ENCODE assay signal across 2 cellular contexts in genomic region chr15:74904190-74904805, GRCh38.
TF ChIP-seq lines count a peak whose summit lies in the region.

No MANE protein-coding gene starts in this region.

TF ChIP-seq in GM23338, 12 proteins besides CTCF, POLR2A, EP300 and RAD21:
- TF ChIP-seq ZNF114 (CRISPR knock-in tag; IDR thresholded peaks at IDR 0.05): no peak
- TF ChIP-seq POLR2AphosphoS5 (IDR thresholded peaks at IDR 0.05; ENCODE audit: low read depth): no peak
- TF ChIP-seq REST (IDR thresholded peaks at IDR 0.05; ENCODE audit: unreplicated experiment): no peak
- no peak for TF ChIP-seq CREB1 (CRISPR knock-in tag; IDR thresholded peaks at IDR 0.05; ENCODE audit: low read depth)
- TF ChIP-seq STAT1 (IDR thresholded peaks at IDR 0.05; ENCODE audit: unreplicated experiment): no peak
- no peak for TF ChIP-seq ETS1 (IDR thresholded peaks at IDR 0.05)
- TF ChIP-seq ZNF462 (CRISPR knock-in tag; IDR thresholded peaks at IDR 0.05): no peak
- no peak for TF ChIP-seq NANOG (IDR thresholded peaks at IDR 0.05; ENCODE audit: borderline replicate concordance)
- no peak for TF ChIP-seq EZH2phosphoT487 (IDR thresholded peaks at IDR 0.05; ENCODE audit: unreplicated experiment)
- TF ChIP-seq JUNB (IDR thresholded peaks at IDR 0.05; ENCODE audit: unreplicated experiment): no peak
- TF ChIP-seq ZNF331 (CRISPR knock-in tag; IDR thresholded peaks at IDR 0.05; ENCODE audit: low read depth): no peak

TF ChIP-seq in SK-N-SH treated with all-trans-retinoic acid at 6 μM for 48 hours, 23 proteins besides CTCF, POLR2A, EP300 and RAD21:
- no peak for TF ChIP-seq BACH2 (CRISPR knock-in tag; IDR thresholded peaks at IDR 0.05; ENCODE audit: borderline replicate concordance)
- TF ChIP-seq ZC3H10 (CRISPR knock-in tag; IDR thresholded peaks at IDR 0.05): no peak
- no peak for TF ChIP-seq CSRNP3 (CRISPR knock-in tag; IDR thresholded peaks at IDR 0.05)
- no peak for TF ChIP-seq RARB (CRISPR knock-in tag; IDR thresholded peaks at IDR 0.05)
- TF ChIP-seq ESRRG (CRISPR knock-in tag; IDR thresholded peaks at IDR 0.05): no peak
- no peak for TF ChIP-seq ISL1 (CRISPR knock-in tag; IDR thresholded peaks at IDR 0.05)
- no peak for TF ChIP-seq PPARA (CRISPR knock-in tag; IDR thresholded peaks at IDR 0.05; ENCODE audit: borderline replicate concordance)
- no peak for TF ChIP-seq ZFP3 (CRISPR knock-in tag; IDR thresholded peaks at IDR 0.05)
- no peak for TF ChIP-seq PATZ1 (CRISPR knock-in tag; IDR thresholded peaks at IDR 0.05; ENCODE audit: borderline replicate concordance)
- TF ChIP-seq OSR1 (CRISPR knock-in tag; IDR thresholded peaks at IDR 0.05): no peak
- TF ChIP-seq ZNF70 (CRISPR knock-in tag; IDR thresholded peaks at IDR 0.05): no peak
- TF ChIP-seq, protein P1, sequence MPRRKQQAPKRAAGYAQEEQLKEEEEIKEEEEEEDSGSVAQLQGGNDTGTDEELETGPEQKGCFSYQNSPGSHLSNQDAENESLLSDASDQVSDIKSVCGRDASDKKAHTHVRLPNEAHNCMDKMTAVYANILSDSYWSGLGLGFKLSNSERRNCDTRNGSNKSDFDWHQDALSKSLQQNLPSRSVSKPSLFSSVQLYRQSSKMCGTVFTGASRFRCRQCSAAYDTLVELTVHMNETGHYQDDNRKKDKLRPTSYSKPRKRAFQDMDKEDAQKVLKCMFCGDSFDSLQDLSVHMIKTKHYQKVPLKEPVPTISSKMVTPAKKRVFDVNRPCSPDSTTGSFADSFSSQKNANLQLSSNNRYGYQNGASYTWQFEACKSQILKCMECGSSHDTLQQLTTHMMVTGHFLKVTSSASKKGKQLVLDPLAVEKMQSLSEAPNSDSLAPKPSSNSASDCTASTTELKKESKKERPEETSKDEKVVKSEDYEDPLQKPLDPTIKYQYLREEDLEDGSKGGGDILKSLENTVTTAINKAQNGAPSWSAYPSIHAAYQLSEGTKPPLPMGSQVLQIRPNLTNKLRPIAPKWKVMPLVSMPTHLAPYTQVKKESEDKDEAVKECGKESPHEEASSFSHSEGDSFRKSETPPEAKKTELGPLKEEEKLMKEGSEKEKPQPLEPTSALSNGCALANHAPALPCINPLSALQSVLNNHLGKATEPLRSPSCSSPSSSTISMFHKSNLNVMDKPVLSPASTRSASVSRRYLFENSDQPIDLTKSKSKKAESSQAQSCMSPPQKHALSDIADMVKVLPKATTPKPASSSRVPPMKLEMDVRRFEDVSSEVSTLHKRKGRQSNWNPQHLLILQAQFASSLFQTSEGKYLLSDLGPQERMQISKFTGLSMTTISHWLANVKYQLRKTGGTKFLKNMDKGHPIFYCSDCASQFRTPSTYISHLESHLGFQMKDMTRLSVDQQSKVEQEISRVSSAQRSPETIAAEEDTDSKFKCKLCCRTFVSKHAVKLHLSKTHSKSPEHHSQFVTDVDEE (CRISPR knock-in tag; IDR thresholded peaks at IDR 0.05): no peak
- no peak for TF ChIP-seq ZNF8 (CRISPR knock-in tag; IDR thresholded peaks at IDR 0.05)
- TF ChIP-seq, protein P2, sequence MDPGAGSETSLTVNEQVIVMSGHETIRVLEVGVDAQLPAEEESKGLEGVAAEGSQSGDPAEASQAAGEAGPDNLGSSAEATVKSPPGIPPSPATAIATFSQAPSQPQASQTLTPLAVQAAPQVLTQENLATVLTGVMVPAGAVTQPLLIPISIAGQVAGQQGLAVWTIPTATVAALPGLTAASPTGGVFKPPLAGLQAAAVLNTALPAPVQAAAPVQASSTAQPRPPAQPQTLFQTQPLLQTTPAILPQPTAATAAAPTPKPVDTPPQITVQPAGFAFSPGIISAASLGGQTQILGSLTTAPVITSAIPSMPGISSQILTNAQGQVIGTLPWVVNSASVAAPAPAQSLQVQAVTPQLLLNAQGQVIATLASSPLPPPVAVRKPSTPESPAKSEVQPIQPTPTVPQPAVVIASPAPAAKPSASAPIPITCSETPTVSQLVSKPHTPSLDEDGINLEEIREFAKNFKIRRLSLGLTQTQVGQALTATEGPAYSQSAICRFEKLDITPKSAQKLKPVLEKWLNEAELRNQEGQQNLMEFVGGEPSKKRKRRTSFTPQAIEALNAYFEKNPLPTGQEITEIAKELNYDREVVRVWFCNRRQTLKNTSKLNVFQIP (CRISPR knock-in tag; IDR thresholded peaks at IDR 0.05; ENCODE audit: borderline replicate concordance, low read depth): no peak
- no peak for TF ChIP-seq CREB5 (CRISPR knock-in tag; IDR thresholded peaks at IDR 0.05; ENCODE audit: low read depth)
